Comparison of ENCODE assay signal across 22 cellular contexts in the genomic region with DNA sequence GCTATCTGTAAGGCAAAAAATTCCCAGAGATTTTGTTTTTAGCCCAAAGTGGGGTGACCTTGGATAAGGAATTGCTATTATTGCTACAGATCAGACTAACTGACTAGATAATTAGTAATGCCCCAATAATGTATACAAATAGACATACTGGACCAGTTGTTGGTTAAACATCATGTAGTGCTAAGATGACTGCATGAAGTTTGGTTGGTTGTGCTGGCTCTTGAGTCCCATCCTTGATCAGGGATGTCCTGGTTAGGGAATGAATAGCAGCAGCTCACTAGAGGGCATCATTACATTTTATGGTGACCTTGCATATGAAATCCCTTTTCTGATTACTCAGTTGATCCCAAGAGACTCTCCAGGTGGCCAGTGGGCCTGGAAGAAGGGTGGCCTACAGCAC.
"Had no signal": no experiment of that assay in that cellular context is flagged by ENCODE, and none has a peak within 500 bp of the region (broad histone marks: within the 10 kb centered on the region; RNA-seq: fewer than 3 reads in every experiment).

No MANE protein-coding gene starts in this region.

- DNase-seq: activated B cell treated with CpG ODN at 0.5 μM for 24 hours; activated CD4-positive, alpha-beta memory T cell treated with anti-CD3 and anti-CD28 coated beads for 36 hours; activated CD4-positive, alpha-beta T cell treated with anti-CD3 and anti-CD28 coated beads for 4 hours; activated effector memory CD4-positive, alpha-beta T cell treated with anti-CD3 and anti-CD28 coated beads, Interleukin-2, amount 50 U/mL, for 16 hours; activated naive CD4-positive, alpha-beta T cell treated with anti-CD3 and anti-CD28 coated beads, Interleukin-2, amount 10 ng/mL, durations not matched to agents 7 days and 5 days; body of pancreas; central memory CD4-positive, alpha-beta T cell; dorsolateral prefrontal cortex; effector memory CD8-positive, alpha-beta T cell; gastrocnemius medialis; hippocampal formation; left ventricle myocardium inferior; naive thymus-derived CD8-positive, alpha-beta T cell; retina; sigmoid colon; stimulated activated CD4-positive, alpha-beta T cell treated with anti-CD3 and anti-CD28 coated beads, Interleukin-2, amount 100 ng/mL, for 48 hours; stimulated activated CD8-positive, alpha-beta memory T cell treated with anti-CD3 and anti-CD28 coated beads, Interleukin-4, amount 100 ng/mL, for 48 hours; stimulated activated naive B cell treated with anti-CD40 and anti-IgM and Interleukin-4, amounts not matched to agents 10 μg/mL and 1 μg/mL and 100 μg/mL, for 72 hours; T-helper 9 cell; transverse colon had no signal

- H3K4me3 ChIP-seq: body of pancreas, dorsolateral prefrontal cortex, gastrocnemius medialis, left ventricle myocardium inferior, sigmoid colon, smooth muscle cell, transverse colon had no signal

- ATAC-seq: body of pancreas; effector memory CD8-positive, alpha-beta T cell; esophagus mucosa; gastrocnemius medialis; naive thymus-derived CD8-positive, alpha-beta T cell; stimulated activated naive B cell treated with anti-CD40 and anti-IgM and Interleukin-4, amounts not matched to agents 10 μg/mL and 1 μg/mL and 100 μg/mL, for 72 hours had no signal
